In the genomic region with DNA sequence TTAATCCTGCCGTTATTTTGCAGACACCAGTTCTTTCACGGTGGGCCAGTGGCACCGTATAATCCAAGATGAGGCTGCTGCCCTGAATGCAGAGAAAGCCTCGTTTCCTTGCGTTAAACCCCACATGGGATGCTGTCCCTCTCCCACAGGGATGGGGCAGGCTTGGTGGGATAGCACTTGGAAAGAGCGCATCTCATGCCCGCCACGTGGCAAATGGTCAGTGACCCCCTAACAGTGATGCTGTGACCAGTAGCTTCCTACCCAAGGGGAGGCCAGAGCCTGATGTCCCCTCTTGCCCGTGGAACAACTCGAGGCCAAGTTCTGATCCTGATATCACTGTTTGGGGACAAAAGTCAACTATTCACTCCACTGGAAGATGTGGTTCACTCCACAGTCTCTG, we compare ENCODE assay signal across 22 cellular contexts.
"Had no signal": no experiment of that assay in that cellular context is flagged by ENCODE, and none has a peak within 500 bp of the region (broad histone marks: within the 10 kb centered on the region; RNA-seq: fewer than 3 reads in every experiment).

No MANE protein-coding gene starts in this region.

- H3K27ac ChIP-seq: coronary artery, pancreas, suprapubic skin, transverse colon had no signal

- H3K4me1 ChIP-seq: pancreas had no signal

- DNase-seq: dermis blood vessel endothelial cell; effector memory CD8-positive, alpha-beta T cell; erythroblast; midbrain; naive thymus-derived CD4-positive, alpha-beta T cell; occipital lobe; small intestine; stimulated activated CD4-positive, alpha-beta T cell treated with anti-CD3 and anti-CD28 coated beads, Interleukin-12 subunit alpha, Interleukin-12 subunit beta, amount 100 ng/mL, for 4 hours; stimulated activated CD4-positive, alpha-beta T cell treated with anti-CD3 and anti-CD28 coated beads, Interleukin-1b, Interleukin-23, amount 100 ng/mL, for 48 hours; stimulated activated CD4-positive, alpha-beta T cell treated with anti-CD3 and anti-CD28 coated beads, Interleukin-4, amount 100 ng/mL, for 1 hour; stimulated activated CD8-positive, alpha-beta memory T cell treated with anti-CD3 and anti-CD28 coated beads, Interleukin-4, amount 100 ng/mL, for 48 hours; stimulated activated naive CD4-positive, alpha-beta T cell; stimulated activated naive CD8-positive, alpha-beta T cell treated with anti-CD3 and anti-CD28 coated beads, Interleukin-15, amount 100 ng/mL, for 72 hours; transverse colon had no signal

- H3K9me3 ChIP-seq: pancreas, suprapubic skin, transverse colon had no signal

- H3K4me3 ChIP-seq: coronary artery, lung, pancreas, suprapubic skin, transverse colon had no signal

- H3K36me3 ChIP-seq: pancreas, suprapubic skin, transverse colon had no signal

- ATAC-seq: effector memory CD8-positive, alpha-beta T cell; left lobe of liver; naive thymus-derived CD4-positive, alpha-beta T cell; pancreas; stimulated activated naive CD8-positive, alpha-beta T cell treated with anti-CD3 and anti-CD28 coated beads, Interleukin-15, amount 100 ng/mL, for 72 hours had no signal

- H3K27me3 ChIP-seq: pancreas, suprapubic skin, transverse colon had no signal

- H3K4me3 Mint-ChIP-seq: effector memory CD8-positive, alpha-beta T cell; memory B cell; naive thymus-derived CD4-positive, alpha-beta T cell; nephron; stimulated activated naive CD8-positive, alpha-beta T cell treated with anti-CD3 and anti-CD28 coated beads, Interleukin-15, amount 100 ng/mL, for 72 hours had no signal

- H3K27ac Mint-ChIP-seq: effector memory CD8-positive, alpha-beta T cell; memory B cell; naive thymus-derived CD4-positive, alpha-beta T cell; progenitor cell of endocrine pancreas; stimulated activated naive CD8-positive, alpha-beta T cell treated with anti-CD3 and anti-CD28 coated beads, Interleukin-15, amount 100 ng/mL, for 72 hours had no signal
